26 cellular contexts compared by ENCODE assay signal in the genomic region with DNA sequence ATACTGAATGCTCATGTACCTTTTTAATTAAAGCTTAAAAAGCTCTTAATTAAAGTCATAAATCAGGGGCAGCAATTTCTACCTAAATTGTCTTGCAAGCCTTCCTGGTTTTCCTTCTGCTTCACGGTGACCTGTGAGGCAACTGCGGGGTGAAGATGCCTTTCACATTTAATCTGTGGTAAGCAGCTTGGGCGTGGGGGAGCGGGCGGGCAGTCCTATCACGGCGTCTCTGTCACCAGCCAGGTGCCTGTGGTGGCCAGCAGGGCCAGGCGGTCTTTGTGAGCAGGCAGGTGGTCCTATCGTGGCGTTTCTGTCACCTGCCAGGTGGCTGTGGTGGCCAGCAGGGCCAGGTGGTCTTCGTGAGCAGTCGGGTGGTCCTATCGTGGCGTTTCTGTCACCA.
"Had no signal": no experiment of that assay in that cellular context is flagged by ENCODE, and none has a peak within 500 bp of the region (broad histone marks: within the 10 kb centered on the region; RNA-seq: fewer than 3 reads in every experiment).

No MANE protein-coding gene starts in this region.

- H3K27me3 Mint-ChIP-seq: progenitor cell of endocrine pancreas had no signal

- H3K27ac Mint-ChIP-seq: immature natural killer cell; mesothelial cell of epicardium; naive B cell; nephron; progenitor cell of endocrine pancreas; stimulated activated effector memory CD8-positive, alpha-beta T cell treated with anti-CD3 and anti-CD28 coated beads, Interleukin-12 subunit alpha, Interleukin-12 subunit beta, amount 100 ng/mL, for 72 hours; stimulated activated naive CD8-positive, alpha-beta T cell treated with anti-CD3 and anti-CD28 coated beads, Interleukin-15, Interleukin-2, amounts not matched to agents 100 ng/mL and 50 ng/mL, for 24 hours had no signal

- H3K4me3 ChIP-seq: left ventricle myocardium inferior, lung, right atrium auricular region, skin epidermis, suprapubic skin, thoracic aorta, tibial artery, upper lobe of right lung had no signal

- H2AFZ ChIP-seq: parathyroid adenoma had no signal

- H3K9ac ChIP-seq: parathyroid adenoma had no signal

- H3K27me3 ChIP-seq: neutrophil, right atrium auricular region, tibial artery had no signal

- H3K4me1 Mint-ChIP-seq: immature natural killer cell; mesothelial cell of epicardium; naive B cell; nephron; neural crest cell; stimulated activated effector memory CD8-positive, alpha-beta T cell treated with anti-CD3 and anti-CD28 coated beads, Interleukin-12 subunit alpha, Interleukin-12 subunit beta, amount 100 ng/mL, for 72 hours had no signal

- H3K4me3 Mint-ChIP-seq: immature natural killer cell; mesothelial cell of epicardium; naive B cell; nephron; neural crest cell; stimulated activated effector memory CD8-positive, alpha-beta T cell treated with anti-CD3 and anti-CD28 coated beads, Interleukin-12 subunit alpha, Interleukin-12 subunit beta, amount 100 ng/mL, for 72 hours; stimulated activated naive CD8-positive, alpha-beta T cell treated with anti-CD3 and anti-CD28 coated beads, Interleukin-15, Interleukin-2, amounts not matched to agents 100 ng/mL and 50 ng/mL, for 24 hours had no signal

- DNase-seq: head of caudate nucleus; hypothalamus; immature natural killer cell; left ventricle myocardium inferior; mesendoderm; naive B cell; occipital lobe; stimulated activated CD4-positive, alpha-beta T cell treated with anti-CD3 and anti-CD28 coated beads, Interleukin-4, amount 100 ng/mL, for 24 hours; stimulated activated naive CD4-positive, alpha-beta T cell; tibial artery; trophoblast cell; upper lobe of right lung had no signal

- H3K36me3 ChIP-seq: left ventricle myocardium inferior, neutrophil, right atrium auricular region, suprapubic skin, thoracic aorta, tibial artery, upper lobe of right lung had no signal

- H3K27ac ChIP-seq: left ventricle myocardium inferior, neutrophil, parathyroid adenoma, right atrium auricular region, skin epidermis, suprapubic skin, thoracic aorta, tibial artery, upper lobe of right lung had no signal

- ATAC-seq: sciatic nerve; stimulated activated effector memory CD8-positive, alpha-beta T cell treated with anti-CD3 and anti-CD28 coated beads, Interleukin-12 subunit alpha, Interleukin-12 subunit beta, amount 100 ng/mL, for 72 hours; upper lobe of right lung had no signal

- H3K36me3 Mint-ChIP-seq: immature natural killer cell; naive B cell; stimulated activated effector memory CD8-positive, alpha-beta T cell treated with anti-CD3 and anti-CD28 coated beads, Interleukin-12 subunit alpha, Interleukin-12 subunit beta, amount 100 ng/mL, for 72 hours had no signal

- H3K4me1 ChIP-seq: left ventricle myocardium inferior, parathyroid adenoma, right atrium auricular region, suprapubic skin, tibial artery, upper lobe of right lung had no signal

- H3K9me3 ChIP-seq: neutrophil, thoracic aorta, tibial artery, upper lobe of right lung had no signal
